Comparison of ENCODE assay signal across 8 cellular contexts in genomic region chr6:26420607-26421235, GRCh38. TPM values are rescaled to one million over a fixed set of nuclear protein-coding genes. Genes with fewer than 3 reads are reported as not detected.
DNase-seq lines count a peak whose midpoint lies in the region; ATAC-seq and TF ChIP-seq lines count a peak whose summit lies in the region.

No MANE protein-coding gene starts in this region.

- H3K9me3 ChIP-seq in adipocyte (ENCODE audit: control insufficient read depth, low read length) (no peaks in the 10 kb centered on the region), right cardiac atrium (ENCODE audit: control insufficient read depth, low read length) (no peaks in the 10 kb centered on the region)

- peaks cover 27% of the 10 kb centered on the region for H3K4me1 ChIP-seq in adipocyte (ENCODE audit: control insufficient read depth, insufficient read depth, low read length)
- H3K4me1 ChIP-seq in right cardiac atrium (ENCODE audit: control insufficient read depth, insufficient read depth, low read length): peaks cover 10% of the 10 kb centered on the region

- DNase-seq in AG10803 (ENCODE audit: low read depth): peak; percentile 32
- DNase-seq in Kasumi-1 (lab: John Stamatoyannopoulos, UW): peak; percentile 56 to 66
- peak; percentile 55 for DNase-seq in adipocyte (ENCODE audit: low read depth)
- DNase-seq in right cardiac atrium: peak in 1 of 3 donors; percentile 58
- peak; percentile 67 for DNase-seq in retina
- no peak for DNase-seq in NCI-H1048 (lab: John Stamatoyannopoulos, UW)

- H3K4me3 ChIP-seq in AG10803 (ENCODE audit: low read length): peak overlapping the region; percentile 45
- peak overlapping the region; percentile 98 for H3K4me3 ChIP-seq in adipocyte (ENCODE audit: low read length)
- H3K4me3 ChIP-seq in right cardiac atrium (ENCODE audit: low read length): peak overlapping the region; percentile 64

- H3K27ac ChIP-seq in right cardiac atrium (ENCODE audit: low read length): peak overlapping the region; percentile 88

- H3K9ac ChIP-seq in adipocyte (ENCODE audit: low read length): peak overlapping the region; percentile 97

- TF ChIP-seq CTCF in AG10803 (conservative IDR thresholded peaks at IDR 0.05; ENCODE audit: low read length) (peak; percentile 34), GM12872 (IDR thresholded peaks at IDR 0.05; ENCODE audit: insufficient read depth, low read depth, low read length) (peak; percentile 73)

- H3K27me3 ChIP-seq in adipocyte (replicated peaks; ENCODE audit: control insufficient read depth, insufficient read depth, low read length) (no peaks in the 10 kb centered on the region), right cardiac atrium (ENCODE audit: control insufficient read depth, insufficient read depth) (no peaks in the 10 kb centered on the region)

- intact Hi-C loops in right cardiac atrium (cut with DNase I): no loop called here

- peak; percentile 30 to 50 for ATAC-seq in right cardiac atrium
- no peak for ATAC-seq in HG03378 (IDR thresholded peaks at IDR 0.05; ENCODE audit: unreplicated experiment)

- no peaks in the 10 kb centered on the region for H3K36me3 ChIP-seq in adipocyte (ENCODE audit: control insufficient read depth, insufficient read depth, low read length, severe bottlenecking)

- 30% methylated on average over 6 of the region's 6 CpGs for WGBS in right cardiac atrium

RNA-seq across cellular contexts. Expression of gene BTN3A1, which starts 18.6 kb away (rescaled TPM):
- total RNA-seq in right cardiac atrium: 10 to 100 TPM in 3 of 4 donors, 1 to 10 TPM in 1; 6.8 to 11.2 (median 10.7) TPM
- polyA plus RNA-seq in right cardiac atrium: 4.4 TPM

RNA-seq across cellular contexts. Expression of gene BTN3A3, which starts 19.6 kb away (rescaled TPM):
- total RNA-seq in right cardiac atrium: 10 to 100 TPM in 2 of 4 donors, 1 to 10 TPM in 2; 6.1 to 13.6 (median 9.1) TPM
- polyA plus RNA-seq in right cardiac atrium: 6.1 TPM

RNA-seq across cellular contexts. Expression of gene BTN2A1, which starts 37.0 kb away (rescaled TPM):
- total RNA-seq in right cardiac atrium: 10 to 100 TPM; 17.1 to 26.3 (median 21.1) TPM
- polyA plus RNA-seq in right cardiac atrium: 10.9 TPM

RNA-seq across cellular contexts. Expression of gene BTN2A2, which starts 37.8 kb away (rescaled TPM):
- 10 to 100 TPM in 1 of 4 donors, 1 to 10 TPM in 3; 5.5 to 10.3 (median 7.8) TPM for total RNA-seq in right cardiac atrium
- polyA plus RNA-seq in right cardiac atrium: 4.7 TPM

RNA-seq across cellular contexts. Expression of gene BTN3A2, which starts 55.7 kb away (rescaled TPM):
- total RNA-seq in right cardiac atrium: 10 to 100 TPM in 3 of 4 donors, 1 to 10 TPM in 1; 7.2 to 24.3 (median 14.2) TPM
- 7.8 TPM for polyA plus RNA-seq in right cardiac atrium

Comparison
In these comparisons a context has a peak if more than half of its experiments do, and no peak if none do; other contexts are left out.
1. H3K4me3 ChIP-seq: peak in every context shown above with its lines; median percentile 98 in adipocyte; 64 in right cardiac atrium; 45 in AG10803.